In genomic region chr7:85019778-85020177, GRCh38 we compare ENCODE assay signal across 32 cellular contexts.
"Had no signal": no experiment of that assay in that cellular context is flagged by ENCODE, and none has a peak within 500 bp of the region (broad histone marks: within the 10 kb centered on the region; RNA-seq: fewer than 3 reads in every experiment).

No MANE protein-coding gene starts in this region.

- H3K36me3 Mint-ChIP-seq: activated naive CD4-positive, alpha-beta T cell treated with anti-CD3 and anti-CD28 coated beads, Interleukin-2, amount 10 ng/mL, durations not matched to agents 7 days and 5 days; naive B cell; stimulated activated effector memory CD8-positive, alpha-beta T cell treated with anti-CD3 and anti-CD28 coated beads, Interleukin-12 subunit alpha, Interleukin-12 subunit beta, amount 100 ng/mL, for 72 hours had no signal

- H3K36me3 ChIP-seq: breast epithelium, esophagus squamous epithelium, heart right ventricle, ovary, prostate gland, uterus had no signal

- H3K27ac ChIP-seq: breast epithelium, epithelial cell of prostate, esophagus squamous epithelium, heart right ventricle, ovary, prostate gland, skin epidermis, uterus had no signal

- H3K4me3 Mint-ChIP-seq: activated CD4-positive, alpha-beta memory T cell treated with anti-CD3 and anti-CD28 coated beads, Interleukin-2, amount 10 ng/mL, durations not matched to agents 7 days and 5 days; activated CD4-positive, alpha-beta T cell treated with anti-CD3 and anti-CD28 coated beads, Interleukin-2, amount 10 ng/mL, durations not matched to agents 7 days and 5 days; activated naive CD4-positive, alpha-beta T cell treated with anti-CD3 and anti-CD28 coated beads, Interleukin-2, amount 10 ng/mL, durations not matched to agents 7 days and 5 days; activated T-cell treated with anti-CD3 and anti-CD28 coated beads, Interleukin-2, amount 50 U/mL, for 24 hours; dendritic cell treated with granulocyte-macrophage colony-stimulating factor and Interleukin-4, amounts not matched to agents 40 ng/mL and 50 ng/mL, for 4 days; naive B cell; nephron progenitor cell; stimulated activated effector memory CD8-positive, alpha-beta T cell treated with anti-CD3 and anti-CD28 coated beads, Interleukin-12 subunit alpha, Interleukin-12 subunit beta, amount 100 ng/mL, for 72 hours; stimulated activated naive CD8-positive, alpha-beta T cell treated with anti-CD3 and anti-CD28 coated beads, Interleukin-15, Interleukin-2, amounts not matched to agents 100 ng/mL and 50 ng/mL, for 24 hours; type B pancreatic cell had no signal

- DNase-seq: activated CD4-positive, alpha-beta memory T cell treated with anti-CD3 and anti-CD28 coated beads, Interleukin-2, amount 10 ng/mL, durations not matched to agents 7 days and 5 days; activated CD4-positive, alpha-beta T cell treated with anti-CD3 and anti-CD28 coated beads for 1 hour; activated CD4-positive, alpha-beta T cell treated with anti-CD3 and anti-CD28 coated beads, Interleukin-2, amount 10 ng/mL, durations not matched to agents 7 days and 5 days; activated CD8-positive, alpha-beta memory T cell treated with anti-CD3 and anti-CD28 coated beads, Interleukin-2, amount 50 U/mL, for 48 hours; activated gamma-delta T cell; activated naive CD4-positive, alpha-beta T cell treated with anti-CD3 and anti-CD28 coated beads, Interleukin-2, amount 10 ng/mL, durations not matched to agents 7 days and 5 days; activated T-cell treated with anti-CD3 and anti-CD28 coated beads, Interleukin-2, amount 50 U/mL, for 24 hours; amygdala; central memory CD4-positive, alpha-beta T cell; effector CD4-positive, alpha-beta T cell; esophagus squamous epithelium; foreskin melanocyte; heart right ventricle; left cardiac atrium; left ventricle myocardium superior; naive B cell; nephron progenitor cell; ovary; retina; stimulated activated CD4-positive, alpha-beta T cell treated with anti-CD3 and anti-CD28 coated beads, Interleukin-12 subunit alpha, Interleukin-12 subunit beta, amount 100 ng/mL, for 4 hours; stimulated activated CD4-positive, alpha-beta T cell treated with anti-CD3 and anti-CD28 coated beads, Interleukin-4, amount 100 ng/mL, for 1 hour; T-helper 2 cell; uterus had no signal

- H3K9me3 Mint-ChIP-seq: activated CD4-positive, alpha-beta memory T cell treated with anti-CD3 and anti-CD28 coated beads, Interleukin-2, amount 10 ng/mL, durations not matched to agents 7 days and 5 days; activated CD4-positive, alpha-beta T cell treated with anti-CD3 and anti-CD28 coated beads, Interleukin-2, amount 10 ng/mL, durations not matched to agents 7 days and 5 days; activated naive CD4-positive, alpha-beta T cell treated with anti-CD3 and anti-CD28 coated beads, Interleukin-2, amount 10 ng/mL, durations not matched to agents 7 days and 5 days; activated T-cell treated with anti-CD3 and anti-CD28 coated beads, Interleukin-2, amount 50 U/mL, for 24 hours; dendritic cell treated with granulocyte-macrophage colony-stimulating factor and Interleukin-4, amounts not matched to agents 40 ng/mL and 50 ng/mL, for 4 days; naive B cell; nephron progenitor cell; stimulated activated naive CD8-positive, alpha-beta T cell treated with anti-CD3 and anti-CD28 coated beads, Interleukin-15, Interleukin-2, amounts not matched to agents 100 ng/mL and 50 ng/mL, for 24 hours; type B pancreatic cell had no signal

- H3K9me3 ChIP-seq: breast epithelium, esophagus squamous epithelium, heart right ventricle, ovary, prostate gland, uterus had no signal

- H3K4me1 Mint-ChIP-seq: activated CD4-positive, alpha-beta memory T cell treated with anti-CD3 and anti-CD28 coated beads, Interleukin-2, amount 10 ng/mL, durations not matched to agents 7 days and 5 days; activated CD4-positive, alpha-beta T cell treated with anti-CD3 and anti-CD28 coated beads, Interleukin-2, amount 10 ng/mL, durations not matched to agents 7 days and 5 days; activated naive CD4-positive, alpha-beta T cell treated with anti-CD3 and anti-CD28 coated beads, Interleukin-2, amount 10 ng/mL, durations not matched to agents 7 days and 5 days; naive B cell; stimulated activated effector memory CD8-positive, alpha-beta T cell treated with anti-CD3 and anti-CD28 coated beads, Interleukin-12 subunit alpha, Interleukin-12 subunit beta, amount 100 ng/mL, for 72 hours had no signal

- H3K4me3 ChIP-seq: breast epithelium, esophagus squamous epithelium, heart right ventricle, ovary, prostate gland, skin epidermis, uterus had no signal

- H3K27me3 Mint-ChIP-seq: activated CD4-positive, alpha-beta memory T cell treated with anti-CD3 and anti-CD28 coated beads, Interleukin-2, amount 10 ng/mL, durations not matched to agents 7 days and 5 days; activated naive CD4-positive, alpha-beta T cell treated with anti-CD3 and anti-CD28 coated beads, Interleukin-2, amount 10 ng/mL, durations not matched to agents 7 days and 5 days; activated T-cell treated with anti-CD3 and anti-CD28 coated beads, Interleukin-2, amount 50 U/mL, for 24 hours; dendritic cell treated with granulocyte-macrophage colony-stimulating factor and Interleukin-4, amounts not matched to agents 40 ng/mL and 50 ng/mL, for 4 days; naive B cell had no signal

- H3K27ac Mint-ChIP-seq: activated CD4-positive, alpha-beta memory T cell treated with anti-CD3 and anti-CD28 coated beads, Interleukin-2, amount 10 ng/mL, durations not matched to agents 7 days and 5 days; activated CD4-positive, alpha-beta T cell treated with anti-CD3 and anti-CD28 coated beads, Interleukin-2, amount 10 ng/mL, durations not matched to agents 7 days and 5 days; activated naive CD4-positive, alpha-beta T cell treated with anti-CD3 and anti-CD28 coated beads, Interleukin-2, amount 10 ng/mL, durations not matched to agents 7 days and 5 days; activated T-cell treated with anti-CD3 and anti-CD28 coated beads, Interleukin-2, amount 50 U/mL, for 24 hours; dendritic cell treated with granulocyte-macrophage colony-stimulating factor and Interleukin-4, amounts not matched to agents 40 ng/mL and 50 ng/mL, for 4 days; naive B cell; nephron progenitor cell; stimulated activated effector memory CD8-positive, alpha-beta T cell treated with anti-CD3 and anti-CD28 coated beads, Interleukin-12 subunit alpha, Interleukin-12 subunit beta, amount 100 ng/mL, for 72 hours; stimulated activated naive CD8-positive, alpha-beta T cell treated with anti-CD3 and anti-CD28 coated beads, Interleukin-15, Interleukin-2, amounts not matched to agents 100 ng/mL and 50 ng/mL, for 24 hours; type B pancreatic cell had no signal

- H3K4me1 ChIP-seq: breast epithelium, heart right ventricle, prostate gland, uterus had no signal

- ATAC-seq: heart right ventricle; left cardiac atrium; left ventricle myocardium superior; sciatic nerve; stimulated activated effector memory CD8-positive, alpha-beta T cell treated with anti-CD3 and anti-CD28 coated beads, Interleukin-12 subunit alpha, Interleukin-12 subunit beta, amount 100 ng/mL, for 72 hours had no signal

- H3K27me3 ChIP-seq: breast epithelium, esophagus squamous epithelium, heart right ventricle, ovary, uterus had no signal
